ENCODE assay signal across 1 cellular context in the genomic region with DNA sequence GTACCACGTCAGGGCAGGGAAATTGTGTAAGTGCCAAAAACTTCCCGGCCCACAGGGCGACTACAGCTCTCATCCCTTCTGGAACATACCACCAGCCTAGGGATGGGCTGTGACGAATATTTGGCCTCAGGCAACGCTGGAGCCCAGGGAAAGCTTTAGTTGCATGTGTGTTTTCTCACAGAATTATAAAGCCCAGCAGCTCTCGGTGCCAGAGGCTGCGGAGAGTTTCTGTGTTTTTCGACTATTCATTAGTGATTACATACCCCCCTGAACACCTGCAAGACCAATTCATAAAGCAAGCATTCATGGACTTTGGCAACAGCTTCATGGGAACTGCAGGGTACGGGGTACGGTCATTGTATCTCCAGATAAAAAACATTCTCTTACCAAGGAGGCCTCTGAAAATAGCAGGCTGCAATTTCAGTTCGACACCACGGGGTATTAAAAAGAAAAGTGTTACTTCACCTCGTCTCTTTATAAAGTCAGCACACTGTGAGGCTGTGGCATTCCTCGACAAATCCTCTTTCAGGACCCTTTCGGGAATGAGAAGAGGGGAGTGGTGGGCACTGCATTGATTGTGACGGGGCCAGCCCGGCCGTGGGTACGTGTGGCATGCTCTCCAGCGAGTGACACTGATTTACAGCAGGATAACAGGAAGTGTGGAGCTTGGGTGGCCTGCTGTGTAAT.
TF ChIP-seq lines count a peak whose summit lies in the region.

No MANE protein-coding gene starts in this region.

TF ChIP-seq in GM23338, 12 proteins besides CTCF, POLR2A, EP300 and RAD21 (continued from another document):
- TF ChIP-seq, protein P1, sequence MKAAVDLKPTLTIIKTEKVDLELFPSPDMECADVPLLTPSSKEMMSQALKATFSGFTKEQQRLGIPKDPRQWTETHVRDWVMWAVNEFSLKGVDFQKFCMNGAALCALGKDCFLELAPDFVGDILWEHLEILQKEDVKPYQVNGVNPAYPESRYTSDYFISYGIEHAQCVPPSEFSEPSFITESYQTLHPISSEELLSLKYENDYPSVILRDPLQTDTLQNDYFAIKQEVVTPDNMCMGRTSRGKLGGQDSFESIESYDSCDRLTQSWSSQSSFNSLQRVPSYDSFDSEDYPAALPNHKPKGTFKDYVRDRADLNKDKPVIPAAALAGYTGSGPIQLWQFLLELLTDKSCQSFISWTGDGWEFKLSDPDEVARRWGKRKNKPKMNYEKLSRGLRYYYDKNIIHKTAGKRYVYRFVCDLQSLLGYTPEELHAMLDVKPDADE (IDR thresholded peaks at IDR 0.05), result no peak
- TF ChIP-seq JUNB (IDR thresholded peaks at IDR 0.05; ENCODE audit: unreplicated experiment) (no peak), CREB1 (CRISPR knock-in tag; IDR thresholded peaks at IDR 0.05; ENCODE audit: low read depth) (no peak), ZNF331 (CRISPR knock-in tag; IDR thresholded peaks at IDR 0.05; ENCODE audit: low read depth) (no peak), POLR2AphosphoS5 (IDR thresholded peaks at IDR 0.05; ENCODE audit: low read depth) (no peak)
- TF ChIP-seq, protein P2, sequence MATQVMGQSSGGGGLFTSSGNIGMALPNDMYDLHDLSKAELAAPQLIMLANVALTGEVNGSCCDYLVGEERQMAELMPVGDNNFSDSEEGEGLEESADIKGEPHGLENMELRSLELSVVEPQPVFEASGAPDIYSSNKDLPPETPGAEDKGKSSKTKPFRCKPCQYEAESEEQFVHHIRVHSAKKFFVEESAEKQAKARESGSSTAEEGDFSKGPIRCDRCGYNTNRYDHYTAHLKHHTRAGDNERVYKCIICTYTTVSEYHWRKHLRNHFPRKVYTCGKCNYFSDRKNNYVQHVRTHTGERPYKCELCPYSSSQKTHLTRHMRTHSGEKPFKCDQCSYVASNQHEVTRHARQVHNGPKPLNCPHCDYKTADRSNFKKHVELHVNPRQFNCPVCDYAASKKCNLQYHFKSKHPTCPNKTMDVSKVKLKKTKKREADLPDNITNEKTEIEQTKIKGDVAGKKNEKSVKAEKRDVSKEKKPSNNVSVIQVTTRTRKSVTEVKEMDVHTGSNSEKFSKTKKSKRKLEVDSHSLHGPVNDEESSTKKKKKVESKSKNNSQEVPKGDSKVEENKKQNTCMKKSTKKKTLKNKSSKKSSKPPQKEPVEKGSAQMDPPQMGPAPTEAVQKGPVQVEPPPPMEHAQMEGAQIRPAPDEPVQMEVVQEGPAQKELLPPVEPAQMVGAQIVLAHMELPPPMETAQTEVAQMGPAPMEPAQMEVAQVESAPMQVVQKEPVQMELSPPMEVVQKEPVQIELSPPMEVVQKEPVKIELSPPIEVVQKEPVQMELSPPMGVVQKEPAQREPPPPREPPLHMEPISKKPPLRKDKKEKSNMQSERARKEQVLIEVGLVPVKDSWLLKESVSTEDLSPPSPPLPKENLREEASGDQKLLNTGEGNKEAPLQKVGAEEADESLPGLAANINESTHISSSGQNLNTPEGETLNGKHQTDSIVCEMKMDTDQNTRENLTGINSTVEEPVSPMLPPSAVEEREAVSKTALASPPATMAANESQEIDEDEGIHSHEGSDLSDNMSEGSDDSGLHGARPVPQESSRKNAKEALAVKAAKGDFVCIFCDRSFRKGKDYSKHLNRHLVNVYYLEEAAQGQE (IDR thresholded peaks at IDR 0.05; ENCODE audit: unreplicated experiment), result no peak
